Comparison of ENCODE assay signal across 11 cellular contexts in genomic region chr1:50523548-50523947, GRCh38.
"Had no signal": no experiment of that assay in that cellular context is flagged by ENCODE, and none has a peak within 500 bp of the region (broad histone marks: within the 10 kb centered on the region; RNA-seq: fewer than 3 reads in every experiment).

No MANE protein-coding gene starts in this region.

- H3K4me3 ChIP-seq: GM23248, GM23338, HAP-1 had no signal

- FAIRE-seq: H1, H54 had no signal

- ATAC-seq: GM23338, HCT116 had no signal

- H3K36me3 ChIP-seq: HAP-1 had no signal

- H2AFZ ChIP-seq: GM23248, GM23338 had no signal

- DNase-seq: GM23248, GOT3, H7, H9, HCEC 1CT, HFFc6 had no signal

- H3K4me2 ChIP-seq: GM23338 had no signal

- H3K9me3 ChIP-seq: HAP-1 had no signal

- H3K9ac ChIP-seq: GM23248 had no signal

- H3K27ac ChIP-seq: GM23248 had no signal
